Comparison of ENCODE assay signal across 1 cellular context in the genomic region with DNA sequence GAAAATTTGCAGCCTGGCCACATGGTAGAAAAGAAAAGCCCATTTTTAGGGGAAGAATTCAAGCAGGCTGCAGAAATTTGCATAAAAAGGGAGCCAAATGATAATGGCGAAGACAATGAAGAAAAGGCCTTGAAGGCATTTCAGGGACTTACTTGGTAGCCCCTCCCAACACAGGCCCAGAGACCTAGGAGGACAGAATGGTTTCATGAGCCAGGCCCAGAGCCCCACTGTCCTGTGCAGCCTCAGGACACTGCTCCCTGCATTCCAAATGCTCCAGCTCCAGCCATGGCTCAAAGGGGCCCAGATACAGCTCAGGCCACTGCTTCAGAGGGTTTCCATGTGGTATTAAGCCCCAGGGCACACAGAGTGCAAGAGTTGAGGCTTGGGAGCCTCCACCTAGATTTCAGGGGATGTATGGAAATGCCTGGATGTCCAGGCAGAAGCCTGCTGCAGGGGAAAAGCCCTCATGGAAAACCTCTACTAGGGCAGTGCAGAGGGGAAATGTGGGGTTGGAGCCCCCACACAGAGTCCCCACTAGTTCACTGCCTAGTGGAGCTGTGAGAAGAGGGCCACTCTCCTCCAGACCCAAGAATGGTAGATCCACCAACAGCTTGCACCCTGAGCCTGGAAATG.
TF ChIP-seq lines count a peak whose summit lies in the region.

No MANE protein-coding gene starts in this region.

TF ChIP-seq in K562, 482 proteins besides CTCF, POLR2A, EP300 and RAD21 (continued from another document):
- TF ChIP-seq CEBPZ (IDR thresholded peaks at IDR 0.05; ENCODE audit: borderline replicate concordance, low read depth, low read length) (0 out of 2 replicates have a peak, but pooled peaks have one; percentile 32), ZBTB33 (CRISPR knock-in tag; IDR thresholded peaks at IDR 0.05) (no peak), ZNF280A (IDR thresholded peaks at IDR 0.05; ENCODE audit: low read depth, partially characterized antibody) (peak; percentile 82), ZNF764 (CRISPR knock-in tag; IDR thresholded peaks at IDR 0.05; ENCODE audit: low read depth) (no peak), TRIM28 (IDR thresholded peaks at IDR 0.05) (peak; percentile 83; the same call in 1 of the 2 replicates), GABPB2 (CRISPR knock-in tag; conservative IDR thresholded peaks at IDR 0.05) (no peak), TRIM24 (IDR thresholded peaks at IDR 0.05) (0 out of 4 replicates have a peak, but pooled peaks of 1 of the 2 experiments have one; percentile 26)
- TF ChIP-seq, protein P1, sequence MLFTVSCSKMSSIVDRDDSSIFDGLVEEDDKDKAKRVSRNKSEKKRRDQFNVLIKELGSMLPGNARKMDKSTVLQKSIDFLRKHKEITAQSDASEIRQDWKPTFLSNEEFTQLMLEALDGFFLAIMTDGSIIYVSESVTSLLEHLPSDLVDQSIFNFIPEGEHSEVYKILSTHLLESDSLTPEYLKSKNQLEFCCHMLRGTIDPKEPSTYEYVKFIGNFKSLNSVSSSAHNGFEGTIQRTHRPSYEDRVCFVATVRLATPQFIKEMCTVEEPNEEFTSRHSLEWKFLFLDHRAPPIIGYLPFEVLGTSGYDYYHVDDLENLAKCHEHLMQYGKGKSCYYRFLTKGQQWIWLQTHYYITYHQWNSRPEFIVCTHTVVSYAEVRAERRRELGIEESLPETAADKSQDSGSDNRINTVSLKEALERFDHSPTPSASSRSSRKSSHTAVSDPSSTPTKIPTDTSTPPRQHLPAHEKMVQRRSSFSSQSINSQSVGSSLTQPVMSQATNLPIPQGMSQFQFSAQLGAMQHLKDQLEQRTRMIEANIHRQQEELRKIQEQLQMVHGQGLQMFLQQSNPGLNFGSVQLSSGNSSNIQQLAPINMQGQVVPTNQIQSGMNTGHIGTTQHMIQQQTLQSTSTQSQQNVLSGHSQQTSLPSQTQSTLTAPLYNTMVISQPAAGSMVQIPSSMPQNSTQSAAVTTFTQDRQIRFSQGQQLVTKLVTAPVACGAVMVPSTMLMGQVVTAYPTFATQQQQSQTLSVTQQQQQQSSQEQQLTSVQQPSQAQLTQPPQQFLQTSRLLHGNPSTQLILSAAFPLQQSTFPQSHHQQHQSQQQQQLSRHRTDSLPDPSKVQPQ (CRISPR knock-in tag; IDR thresholded peaks at IDR 0.05; ENCODE audit: borderline replicate concordance), result no peak
